Comparison of ENCODE assay signal across 9 cellular contexts in the genomic region with DNA sequence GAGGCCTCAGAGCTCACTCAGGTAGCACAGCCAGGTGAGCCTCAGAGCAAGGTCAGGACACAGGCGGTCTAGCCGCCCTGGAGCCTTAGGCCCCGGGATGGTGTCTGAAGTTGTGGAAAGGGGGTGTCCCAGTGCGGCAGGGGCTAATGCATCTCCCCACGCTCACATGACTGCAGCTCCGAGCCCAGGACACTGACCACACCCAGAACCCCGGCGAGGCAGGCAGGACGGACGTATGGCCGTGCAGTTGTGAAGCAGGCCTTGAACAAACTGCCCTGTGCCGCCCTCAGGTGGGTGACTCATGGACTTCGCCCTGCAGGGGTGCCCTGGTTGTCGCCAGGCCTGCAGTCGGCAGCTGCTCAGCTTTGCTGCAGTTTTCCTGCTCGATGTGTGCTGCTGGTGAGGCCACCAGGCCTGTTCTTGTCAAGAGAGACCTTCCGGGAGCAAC. TPM values are rescaled to one million over a fixed set of nuclear protein-coding genes. Genes with fewer than 3 reads are reported as not detected.
DNase-seq lines count a peak whose midpoint lies in the region; ATAC-seq and TF ChIP-seq lines count a peak whose summit lies in the region.
"Had no signal": no experiment of that assay in that cellular context is flagged by ENCODE, and none has a peak within 500 bp of the region (broad histone marks: within the 10 kb centered on the region; RNA-seq: fewer than 3 reads in every experiment).

No MANE protein-coding gene starts in this region.

- peaks cover 0 to 29% (median 4%) of the 10 kb centered on the region in 4 donors for H3K4me1 ChIP-seq in Peyer's patch
- peaks cover 0 to 48% (median 12%) of the 10 kb centered on the region in 3 donors for H3K4me1 ChIP-seq in gastroesophageal sphincter

- H3K27ac ChIP-seq in Peyer's patch, result peak overlapping the region in 2 of 4 donors; percentile 69 to 70
- peak overlapping the region in 3 of 4 donors; percentile 22 to 53 (median 43) for H3K27ac ChIP-seq in gastroesophageal sphincter
- H3K27ac ChIP-seq: GM23248 had no signal

- TF ChIP-seq EP300 in gastroesophageal sphincter (IDR thresholded peaks at IDR 0.05), result no peak

- TF ChIP-seq POLR2A in Peyer's patch (IDR thresholded peaks at IDR 0.05) (no peak), gastroesophageal sphincter (IDR thresholded peaks at IDR 0.05) (no peak)

- H3K36me3 ChIP-seq in Peyer's patch, result peaks cover 0 to 5% (median 0%) of the 10 kb centered on the region in 3 donors
- peaks cover 0 to 50% of the 10 kb centered on the region in 2 donors for H3K36me3 ChIP-seq in gastroesophageal sphincter

- H3K9me3 ChIP-seq in Peyer's patch (peaks cover 0 to 9% (median 0%) of the 10 kb centered on the region in 4 donors), gastroesophageal sphincter (no peaks in the 10 kb centered on the region)

- TF ChIP-seq CTCF in Peyer's patch (IDR thresholded peaks at IDR 0.05) (peak in 3 of 6 experiments; percentile 30 to 58 (median 45)), gastroesophageal sphincter (IDR thresholded peaks at IDR 0.05) (peak in 2 of 4 experiments; percentile 56 to 58), retinal pigment epithelial cell (conservative IDR thresholded peaks at IDR 0.05; ENCODE audit: low read depth, low read length) (peak; percentile 46)

- 56 to 58% methylated on average over 2 to 4 of the region's 17 CpGs for WGBS in gastroesophageal sphincter (ENCODE audit: low coverage in 1 of 2), 2 donors

- ATAC-seq in gastroesophageal sphincter, result peak; percentile 71
- ATAC-seq in HG03139 (IDR thresholded peaks at IDR 0.05; ENCODE audit: unreplicated experiment), result no peak
- no peak for ATAC-seq in HG03469 (IDR thresholded peaks at IDR 0.05; ENCODE audit: unreplicated experiment)

- H3K27me3 ChIP-seq in Peyer's patch (no peaks in the 10 kb centered on the region), gastroesophageal sphincter (no peaks in the 10 kb centered on the region)

- peak overlapping the region in 1 of 4 donors; percentile 9 for H3K4me3 ChIP-seq in Peyer's patch
- H3K4me3 ChIP-seq in gastroesophageal sphincter, result no peak overlapping the region
- H3K4me3 ChIP-seq in retinal pigment epithelial cell (ENCODE audit: low read length), result no peak overlapping the region
- H3K4me3 ChIP-seq: GM23248 had no signal

- peak; percentile 49 to 87 for DNase-seq in NCI-H2081 (lab: John Stamatoyannopoulos, UW)
- DNase-seq in NCI-H2081 treated with DMSO at 0.1 percent for 48 hours (lab: John Stamatoyannopoulos, UW), result no peak
- peak in 2 of 3 donors; percentile 85 to 93 for DNase-seq in Peyer's patch
- no peak for DNase-seq in retinal pigment epithelial cell (ENCODE audit: low read depth)
- DNase-seq in GM19238 (ENCODE audit: insufficient read length, low spot score), result no peak
- DNase-seq: GM23248 had no signal

RNA-seq across cellular contexts. Expression of gene PRKAR1B, which starts 5.0 kb away (rescaled TPM):
- total RNA-seq in Peyer's patch (10 to 100 TPM; 13.0 to 42.9 (median 17.0) TPM), gastroesophageal sphincter (10 to 100 TPM; 11.6 to 39.1 (median 24.8) TPM)

RNA-seq across cellular contexts. Expression of gene DNAAF5, which starts 5.6 kb away (rescaled TPM):
- total RNA-seq in Peyer's patch (10 to 100 TPM; 26.8 to 75.8 (median 45.3) TPM), gastroesophageal sphincter (10 to 100 TPM; 17.4 to 36.4 (median 21.7) TPM)

Comparison
In these comparisons a context has a peak if more than half of its experiments do, and no peak if none do; other contexts are left out.
1. DNase-seq: peak in NCI-H2081 (2 of 2) and Peyer's patch (2 of 3); none in NCI-H2081 treated with DMSO at 0.1 percent for 48 hours (single experiment), retinal pigment epithelial cell (single experiment) and GM19238 (single experiment).